ENCODE assay signal across 14 cellular contexts in genomic region chr1:6991271-6991670, GRCh38.
DNase-seq lines count a peak whose midpoint lies in the region; TF ChIP-seq lines count a peak whose summit lies in the region.
"Had no signal": no experiment of that assay in that cellular context is flagged by ENCODE, and none has a peak within 500 bp of the region (broad histone marks: within the 10 kb centered on the region; RNA-seq: fewer than 3 reads in every experiment).

No MANE protein-coding gene starts in this region.

- H3K4me1 Mint-ChIP-seq in osteocyte (ENCODE audit: unreplicated experiment) = peaks cover 10% of the 10 kb centered on the region

- H3K36me3 Mint-ChIP-seq in osteocyte (ENCODE audit: unreplicated experiment) = peaks cover 2% of the 10 kb centered on the region

- H3K9me3 Mint-ChIP-seq in osteocyte (ENCODE audit: unreplicated experiment) = peaks cover 19% of the 10 kb centered on the region

- DNase-seq in Daoy (ENCODE audit: low read depth) = peak; percentile 79
- DNase-seq in M059J (ENCODE audit: low read depth) = peak; percentile 91
- DNase-seq in choroid plexus epithelial cell (ENCODE audit: low read depth) = peak; percentile 68
- peak; percentile 87 for DNase-seq in kidney tubule cell (ENCODE audit: low spot score)
- no peak for DNase-seq in GM19238 (ENCODE audit: insufficient read length, low spot score)
- no peak for DNase-seq in iPS-NIHi11 (ENCODE audit: low spot score)
- no peak for DNase-seq in stimulated activated naive CD4-positive, alpha-beta T cell (lab: John Stamatoyannopoulos, UW)
- no peak for DNase-seq in osteocyte (ENCODE audit: extremely low spot score, unreplicated experiment)
- DNase-seq: left cardiac atrium; MV-4-11; NCI-H2227 treated with DMSO at 0.1 percent for 48 hours; stimulated activated naive CD4-positive, alpha-beta T cell treated with Interleukin-2 at 50 U/mL for 16 hours had no signal

- peaks cover 21% of the 10 kb centered on the region for H3K27me3 Mint-ChIP-seq in osteocyte (ENCODE audit: unreplicated experiment)

- TF ChIP-seq CTCF in choroid plexus epithelial cell (conservative IDR thresholded peaks at IDR 0.05; ENCODE audit: low read depth, low read length) (no peak), osteocyte (IDR thresholded peaks at IDR 0.05) (no peak)

- no peak overlapping the region for H3K4me3 Mint-ChIP-seq in osteocyte (ENCODE audit: unreplicated experiment)

- H3K27ac Mint-ChIP-seq in osteocyte (ENCODE audit: unreplicated experiment) = no peak overlapping the region

- no peak overlapping the region for H3K4me3 ChIP-seq in choroid plexus epithelial cell (ENCODE audit: low read depth, low read length)
- H3K4me3 ChIP-seq: BLaER1 treated with 17β-estradiol and CSF1 and Interleukin-3, amounts not matched to agents 10 nM and 100 nM; HAP-1 had no signal

Comparison
In these comparisons a context has a peak if more than half of its experiments do, and no peak if none do; other contexts are left out.
1. DNase-seq: peak in Daoy (single experiment), M059J (single experiment), choroid plexus epithelial cell (single experiment) and kidney tubule cell (single experiment); none in GM19238 (single experiment), iPS-NIHi11 (single experiment), stimulated activated naive CD4-positive, alpha-beta T cell (0 of 6) and osteocyte (single experiment).